ENCODE assay signal across 9 cellular contexts in genomic region chr11:15327786-15328231, GRCh38.
DNase-seq lines count a peak whose midpoint lies in the region; ATAC-seq, FAIRE-seq and TF ChIP-seq lines count a peak whose summit lies in the region.
"Had no signal": no experiment of that assay in that cellular context is flagged by ENCODE, and none has a peak within 500 bp of the region (broad histone marks: within the 10 kb centered on the region; RNA-seq: fewer than 3 reads in every experiment).

No MANE protein-coding gene starts in this region.

- H3K9ac ChIP-seq in H1 (replicated peaks in 1 of 4; ENCODE audit: extremely low read depth in 1 of 4, low read depth in 3 of 4, low read length in 3 of 4) (no peak overlapping the region; a peak in 1 of 7 replicates), mesendoderm (ENCODE audit: low read length) (no peak overlapping the region)

- H3K4me1 ChIP-seq in H1 (replicated peaks in 1 of 4; ENCODE audit: control insufficient read depth in 3 of 4, insufficient read depth in 4 of 4, low read length in 3 of 4) (peaks cover 0 to 3% (median 1%) of the 10 kb centered on the region in 4 experiments; a peak in 2 of 7 replicates), mesendoderm (ENCODE audit: control insufficient read depth, low read depth, low read length) (no peaks in the 10 kb centered on the region)
- no peaks in the 10 kb centered on the region for H3K4me1 ChIP-seq in effector memory CD4-positive, alpha-beta T cell (ENCODE audit: control insufficient read depth, insufficient read depth, low read length, poor library complexity, severe bottlenecking)

- H3K4me2 ChIP-seq in H1 (ENCODE audit: insufficient read depth in 1 of 2, low read depth in 2 of 2, low read length in 2 of 2) (no peak overlapping the region), mesendoderm (ENCODE audit: low read length) (no peak overlapping the region)

- H3K27me3 ChIP-seq in H1 (replicated peaks in 1 of 4; ENCODE audit: control insufficient read depth in 3 of 4, extremely low read depth in 1 of 4, insufficient read depth in 3 of 4, low read length in 3 of 4) (no peaks in the 10 kb centered on the region; a peak in 2 of 7 replicates), mesendoderm (ENCODE audit: insufficient read depth, low read length, poor library complexity) (no peaks in the 10 kb centered on the region)
- H3K27me3 ChIP-seq in effector memory CD4-positive, alpha-beta T cell (replicated peaks; ENCODE audit: control insufficient read depth, insufficient read depth, low read length, poor library complexity, severe bottlenecking): no peaks in the 10 kb centered on the region

- H2AK5ac ChIP-seq in H1 (ENCODE audit: low read depth, low read length) (no peak overlapping the region), mesendoderm (ENCODE audit: low read length) (no peak overlapping the region)

- no peaks in the 10 kb centered on the region for H3K36me3 ChIP-seq in H1 (ENCODE audit: control insufficient read depth in 2 of 4, insufficient read depth in 4 of 4, low read length in 3 of 4)
- no peaks in the 10 kb centered on the region for H3K36me3 ChIP-seq in mesendoderm (ENCODE audit: control insufficient read depth, insufficient read depth, low read length)
- no peaks in the 10 kb centered on the region for H3K36me3 ChIP-seq in effector memory CD4-positive, alpha-beta T cell (ENCODE audit: control insufficient read depth, insufficient read depth, low read length)

- no peaks in the 10 kb centered on the region for H3K79me2 ChIP-seq in H1 (ENCODE audit: control insufficient read depth in 1 of 2, insufficient read depth in 2 of 2, low read length in 2 of 2)
- no peaks in the 10 kb centered on the region for H3K79me2 ChIP-seq in mesendoderm (ENCODE audit: control insufficient read depth, insufficient read depth, low read length)

- WGBS in H1 (ENCODE audit: extremely low coverage in 1 of 2, insufficient coverage in 1 of 2, insufficient read length in 1 of 2, insufficient replicate concordance in 2 of 2, low coverage in 1 of 2, low lambda C conversion rate in 2 of 2, missing lambda C conversion rate in 1 of 2), 2 experiments: 64% methylated on average over 4 of the region's 4 CpGs; no CpG with 5 or more reads in 1 of the 2 experiments
- WGBS in mesendoderm (ENCODE audit: extremely low coverage, insufficient coverage, low lambda C conversion rate): no CpG with 5 or more reads among the region's 4 CpGs

- H2BK20ac ChIP-seq in H1 (ENCODE audit: low read length): no peak overlapping the region

- H2BK15ac ChIP-seq in H1 (ENCODE audit: low read length): no peak overlapping the region
- H2BK15ac ChIP-seq in mesendoderm (replicated peaks; ENCODE audit: low read depth): no peak overlapping the region

- H3K23ac ChIP-seq in H1 (ENCODE audit: insufficient read length): no peak overlapping the region
- no peak overlapping the region for H3K23ac ChIP-seq in mesendoderm (ENCODE audit: low read length)

- H2BK12ac ChIP-seq in H1 (ENCODE audit: low read depth, low read length): peak overlapping the region; percentile 97; the same call in 1 of the 2 replicates

- no peaks in the 10 kb centered on the region for H3K9me3 ChIP-seq in H1 (ENCODE audit: insufficient read depth in 2 of 2, low read depth in 1 of 2, low read length in 1 of 2)
- H3K9me3 ChIP-seq in effector memory CD4-positive, alpha-beta T cell (ENCODE audit: control insufficient read depth, low read length): no peaks in the 10 kb centered on the region

- H3K18ac ChIP-seq in H1 (ENCODE audit: extremely low read depth, low read length) (no peak overlapping the region), mesendoderm (ENCODE audit: low read length) (no peak overlapping the region)

- no peak for TF ChIP-seq EP300 in H1 (IDR thresholded peaks at IDR 0.05; ENCODE audit: borderline replicate concordance in 1 of 2, low read depth in 2 of 2, low read length in 2 of 2)

- H4K91ac ChIP-seq in H1 (replicated peaks; ENCODE audit: insufficient read length, low read length): peak overlapping the region; percentile 84

- H2BK5ac ChIP-seq in H1 (ENCODE audit: low read depth, low read length) (peak overlapping the region; percentile 83; the same call in 1 of the 2 replicates), mesendoderm (ENCODE audit: low read length) (no peak overlapping the region)

- no peaks in the 10 kb centered on the region for H3K23me2 ChIP-seq in H1 (ENCODE audit: low read depth, low read length)

- DNase-seq in DMS 273 (lab: John Stamatoyannopoulos, UW; ENCODE audit: unreplicated experiment) (peak; percentile 68), DMS 273 treated with DMSO at 0.1 percent for 48 hours (lab: John Stamatoyannopoulos, UW) (no peak), NCI-H69 (lab: John Stamatoyannopoulos, UW) (peak; percentile 92), H1 (ENCODE audit: low read depth in 1 of 2, low spot score in 2 of 2) (peak; percentile 60 to 96), mesendoderm (peak; percentile 90)
- DNase-seq in effector memory CD4-positive, alpha-beta T cell: no peak

- peak; percentile 93 for FAIRE-seq in H1 (lab: Jason Lieb, UNC)
- FAIRE-seq: A204.1 had no signal

- H2BK120ac ChIP-seq in H1 (replicated peaks; ENCODE audit: low read depth, low read length) (peak overlapping the region; percentile 19), mesendoderm (ENCODE audit: low read depth, low read length) (no peak overlapping the region)

- TF ChIP-seq CTCF in H1 (IDR thresholded peaks at IDR 0.05; ENCODE audit: control extremely low read depth in 1 of 3, insufficient read depth in 1 of 3, low read depth in 1 of 3, low read length in 3 of 3): peak; percentile 86 to 90 (median 89)

- CTCF ChIA-PET in H1 (lab: Charles Lee; ENCODE audit: partially characterized antibody): interaction anchor here (0.7 to 2.0 kb wide), 27 partner anchors 12 to 1382 kb away, joined by 3 to 11 read pairs (median 3); no protein-coding TSS in a partner anchor

- no peak overlapping the region for H3K56ac ChIP-seq in H1 (replicated peaks; ENCODE audit: insufficient read length, low read depth, low read length)
- H3K56ac ChIP-seq in mesendoderm (ENCODE audit: low read length): peak overlapping the region; percentile 68

- H3K4ac ChIP-seq in H1 (replicated peaks; ENCODE audit: insufficient read length, low read depth, low read length) (no peak overlapping the region), mesendoderm (ENCODE audit: low read depth, low read length) (no peak overlapping the region)

- no peaks in the 10 kb centered on the region for H4K20me1 ChIP-seq in H1 (replicated peaks in 1 of 2; ENCODE audit: control insufficient read depth in 1 of 2, insufficient read depth in 2 of 2, low read length in 2 of 2)

- H3K4me3 ChIP-seq in H1 (ENCODE audit: extremely low read depth in 1 of 4, insufficient read depth in 2 of 4, low read depth in 3 of 4, low read length in 4 of 4) (no peak overlapping the region), mesendoderm (ENCODE audit: low read length) (no peak overlapping the region)
- no peak overlapping the region for H3K4me3 ChIP-seq in effector memory CD4-positive, alpha-beta T cell (ENCODE audit: insufficient read depth, low read depth, low read length, poor library complexity, severe bottlenecking)

- H3K14ac ChIP-seq in H1 (ENCODE audit: insufficient read length): no peak overlapping the region

- TF ChIP-seq POLR2A in H1 (IDR thresholded peaks at IDR 0.05; ENCODE audit: control extremely low read depth in 1 of 2, low read depth in 2 of 2, low read length in 2 of 2): no peak

- H3K79me1 ChIP-seq in H1 (ENCODE audit: low read depth, low read length): no peaks in the 10 kb centered on the region
- no peaks in the 10 kb centered on the region for H3K79me1 ChIP-seq in mesendoderm (ENCODE audit: low read length)

- H4K8ac ChIP-seq in H1 (ENCODE audit: extremely low read depth, insufficient read depth, low read length) (no peak overlapping the region), mesendoderm (ENCODE audit: low read depth, low read length) (no peak overlapping the region)

- H3K27ac ChIP-seq in H1 (ENCODE audit: low read depth, low read length): no peak overlapping the region
- H3K27ac ChIP-seq in mesendoderm (ENCODE audit: low read depth, low read length): no peak overlapping the region
- no peak overlapping the region for H3K27ac ChIP-seq in effector memory CD4-positive, alpha-beta T cell (ENCODE audit: insufficient read depth, low read length, poor library complexity, severe bottlenecking)

- ATAC-seq in HG02938 (IDR thresholded peaks at IDR 0.05; ENCODE audit: unreplicated experiment) (peak; percentile 55), GM19397 (IDR thresholded peaks at IDR 0.05; ENCODE audit: unreplicated experiment) (no peak)

- POLR2A ChIA-PET in H1 (lab: Charles Lee; ENCODE audit: partially characterized antibody): no interaction called here

- no peak overlapping the region for H4K5ac ChIP-seq in H1 (ENCODE audit: insufficient read length, low read depth, low read length)
- no peak overlapping the region for H4K5ac ChIP-seq in mesendoderm (ENCODE audit: low read length)

- H2AFZ ChIP-seq in H1 (ENCODE audit: low read length): peak overlapping the region; percentile 98

- peak; percentile 98 to 99 for TF ChIP-seq RAD21 in H1 (IDR thresholded peaks at IDR 0.05 in 1 of 2, conservative IDR thresholded peaks at IDR 0.05 in 1 of 2; ENCODE audit: low read depth in 2 of 2, low read length in 2 of 2)

TF ChIP-seq in H1, 55 proteins besides CTCF, POLR2A, EP300 and RAD21:
- TF ChIP-seq ZNF274 (IDR thresholded peaks at IDR 0.05; ENCODE audit: borderline replicate concordance, extremely low read depth, low read length) (no peak), CEBPB (IDR thresholded peaks at IDR 0.05; ENCODE audit: low read depth, low read length) (no peak), CHD2 (IDR thresholded peaks at IDR 0.05; ENCODE audit: low read length) (0 out of 2 replicates have a peak, but pooled peaks have one; percentile 20), ATF3 (IDR thresholded peaks at IDR 0.05; ENCODE audit: insufficient read depth, low read depth, low read length) (no peak)

Comparison
In these comparisons a context has a peak if more than half of its experiments do, and no peak if none do; other contexts are left out.
1. DNase-seq: peak in DMS 273 (single experiment), NCI-H69 (single experiment), H1 (2 of 2) and mesendoderm (single experiment); none in DMS 273 treated with DMSO at 0.1 percent for 48 hours (single experiment) and effector memory CD4-positive, alpha-beta T cell (0 of 3).